ENCODE assay signal across 8 cellular contexts in the genomic region with DNA sequence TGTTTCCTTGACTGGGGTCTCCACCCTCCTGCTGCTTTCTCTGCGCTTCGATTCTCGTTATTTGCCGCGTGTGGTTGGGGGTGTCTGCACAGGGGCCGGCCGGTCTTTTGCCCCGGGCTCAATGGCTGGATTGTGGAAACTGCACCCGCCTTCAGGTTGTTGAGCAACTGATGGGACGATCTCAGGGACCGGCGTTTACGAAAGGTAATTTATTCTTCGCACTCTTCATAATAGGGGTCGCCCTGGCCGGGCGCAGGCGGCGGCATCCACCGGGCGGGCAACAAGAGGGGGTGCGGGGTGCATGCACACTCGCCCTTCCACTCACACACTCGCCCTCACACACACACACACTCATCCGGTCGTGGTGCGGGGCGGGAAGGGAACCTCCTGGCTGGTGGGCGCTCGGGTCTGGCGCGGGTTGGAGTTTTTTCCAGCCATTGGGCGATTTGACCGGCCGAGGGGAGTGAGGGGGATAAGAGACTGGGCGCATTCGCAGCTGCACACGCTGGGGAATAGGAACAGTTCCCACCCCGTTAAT. TPM values are rescaled to one million over a fixed set of nuclear protein-coding genes. Genes with fewer than 3 reads are reported as not detected.
DNase-seq lines count a peak whose midpoint lies in the region; ATAC-seq lines count a peak whose summit lies in the region.

No MANE protein-coding gene starts in this region.

- no peak overlapping the region for H3K27ac ChIP-seq in SK-N-MC

- H3K36me3 ChIP-seq in SK-N-MC (ENCODE audit: insufficient read depth, low read length) = no peaks in the 10 kb centered on the region

- no peak overlapping the region for H3K9ac ChIP-seq in SK-N-MC (ENCODE audit: insufficient read length)

- DNase-seq in G401 (ENCODE audit: low spot score) (peak; percentile 36), SK-N-MC (ENCODE audit: low read depth, low spot score) (no peak), head of caudate nucleus (peak in 29 of 42 donors; percentile 14 to 68 (median 42)), pons (ENCODE audit: low spot score) (peak; percentile 56), activated T-cell treated with anti-CD3 and anti-CD28 coated beads for 4 hours (no peak), T-helper 9 cell (no peak), SIG-M5 treated with dmso at 0.1 percent for 504 hours (lab: John Stamatoyannopoulos, UW; ENCODE audit: unreplicated experiment) (no peak)

- in situ Hi-C loops in G401 (cut with HindIII; ENCODE audit: low sequenced_read_pairs) = no loop called here

- H3K9me3 ChIP-seq in SK-N-MC (ENCODE audit: low read depth, low read length) = no peaks in the 10 kb centered on the region

- intact Hi-C loops in head of caudate nucleus (cut with DNase I) = no loop called here

- H3K4me3 ChIP-seq in SK-N-MC = peak overlapping the region; percentile 95

- no peak for ATAC-seq in GM18511 (IDR thresholded peaks at IDR 0.05; ENCODE audit: unreplicated experiment)

RNA-seq across cellular contexts. Expression of a gene that starts 1.5 kb away (rescaled TPM):
- not detected in 2 replicates for total RNA-seq in G401 (2014; rRNA removed; shearing (Covaris generic))

Comparison
In these comparisons a context has a peak if more than half of its experiments do, and no peak if none do; other contexts are left out.
1. DNase-seq: peak in G401 (single experiment), head of caudate nucleus (29 of 42) and pons (single experiment); none in SK-N-MC (single experiment), activated T-cell treated with anti-CD3 and anti-CD28 coated beads for 4 hours (single experiment), T-helper 9 cell (single experiment) and SIG-M5 treated with dmso at 0.1 percent for 504 hours (single experiment).